ENCODE assay signal across 4 cellular contexts in genomic region chr5:75560655-75561054, GRCh38. TPM values are rescaled to one million over a fixed set of nuclear protein-coding genes. Genes with fewer than 3 reads are reported as not detected.
"Had no signal": no experiment of that assay in that cellular context is flagged by ENCODE, and none has a peak within 500 bp of the region (broad histone marks: within the 10 kb centered on the region; RNA-seq: fewer than 3 reads in every experiment).

No MANE protein-coding gene starts in this region.

RNA-seq across cellular contexts. Expression of gene ANKDD1B, which starts 50.6 kb away (rescaled TPM):
- total RNA-seq: OCI-LY7, Right ventricle myocardium superior, RPMI7951, SJCRH30 had no signal
